ENCODE assay signal across 1 cellular context in genomic region chr10:72354356-72355213, GRCh38.
TF ChIP-seq lines count a peak whose summit lies in the region.

Gene DNAJB12 (minus strand): TSS chr10:72354919. CDS start chr10:72354897, 22 bp downstream.

TF ChIP-seq in K562, 482 proteins besides CTCF, POLR2A, EP300 and RAD21 (continued from another document and continues in another):
- TF ChIP-seq RREB1 (CRISPR knock-in tag; IDR thresholded peaks at IDR 0.05), result peak; percentile 80; the same call in 1 of the 2 replicates
- TF ChIP-seq LCOR (CRISPR knock-in tag; IDR thresholded peaks at IDR 0.05), result peak; percentile 88; the same call in 1 of the 2 replicates
- peak; percentile 81 for TF ChIP-seq TRIM28 (IDR thresholded peaks at IDR 0.05)
- TF ChIP-seq TOE1 (IDR thresholded peaks at IDR 0.05; ENCODE audit: borderline replicate concordance), result peak; percentile 96
- peak; percentile 60; the same call in 1 of the 2 replicates for TF ChIP-seq TOE1 (CRISPR knock-in tag; IDR thresholded peaks at IDR 0.05; ENCODE audit: borderline replicate concordance, low read depth)
- TF ChIP-seq MITF (IDR thresholded peaks at IDR 0.05), result peak; percentile 56
- TF ChIP-seq HNRNPK (IDR thresholded peaks at IDR 0.05; ENCODE audit: low read depth, low read length, poor library complexity, severe bottlenecking), result no peak
- TF ChIP-seq BDP1 (IDR thresholded peaks at IDR 0.05; ENCODE audit: insufficient read depth, insufficient read length), result no peak
- peak; percentile 80 for TF ChIP-seq GMEB1 (CRISPR knock-in tag; IDR thresholded peaks at IDR 0.05)
- TF ChIP-seq AFF1 (IDR thresholded peaks at IDR 0.05; ENCODE audit: low read depth in 1 of 2, partially characterized antibody in 2 of 2), result peak; percentile 99 to 100
- TF ChIP-seq TAF9B (IDR thresholded peaks at IDR 0.05; ENCODE audit: partially characterized antibody), result peak; percentile 91
- peak; percentile 91 for TF ChIP-seq PRDM10 (IDR thresholded peaks at IDR 0.05; ENCODE audit: partially characterized antibody)
- no peak for TF ChIP-seq ELK1 (CRISPR knock-in tag; IDR thresholded peaks at IDR 0.05)
- no peak; the same call in none of the 2 replicates for TF ChIP-seq ETV5 (CRISPR knock-in tag; IDR thresholded peaks at IDR 0.05; ENCODE audit: low read depth)
- TF ChIP-seq CSDE1 (IDR thresholded peaks at IDR 0.05), result peak in 1 of 2 experiments; percentile 78; a peak in 1 of 4 replicates
- peak; percentile 91 to 98 (median 94); a peak in 5 of 6 replicates for TF ChIP-seq ZBTB11 (CRISPR knock-in tag; IDR thresholded peaks at IDR 0.05)
- TF ChIP-seq MLLT1 (IDR thresholded peaks at IDR 0.05), result peak; percentile 64 to 93
- TF ChIP-seq PCBP2 (IDR thresholded peaks at IDR 0.05; ENCODE audit: low read depth, low read length, poor library complexity, severe bottlenecking), result no peak
- TF ChIP-seq PHTF2 (CRISPR knock-in tag; IDR thresholded peaks at IDR 0.05), result no peak
- TF ChIP-seq RFX5 (IDR thresholded peaks at IDR 0.05; ENCODE audit: low read depth, low read length), result 0 out of 2 replicates have a peak, but pooled peaks have one; percentile 46
- TF ChIP-seq NCOA6 (IDR thresholded peaks at IDR 0.05), result peak; percentile 67; the same call in 1 of the 2 replicates
- TF ChIP-seq RUNX1 (IDR thresholded peaks at IDR 0.05; ENCODE audit: low read depth), result no peak
- no peak for TF ChIP-seq ZNF280B (CRISPR knock-in tag; IDR thresholded peaks at IDR 0.05)
- TF ChIP-seq HLTF (IDR thresholded peaks at IDR 0.05), result peak; percentile 98
- TF ChIP-seq FOSL1 (tag; conservative IDR thresholded peaks at IDR 0.05), result peak; percentile 78
